ENCODE assay signal across 1 cellular context in genomic region chrX:44693255-44693654, GRCh38.
TF ChIP-seq lines count a peak whose summit lies in the region.

No MANE protein-coding gene starts in this region.

TF ChIP-seq in HepG2, 621 proteins besides CTCF, POLR2A, EP300 and RAD21 (continued from another document):
- TF ChIP-seq RBM39 (IDR thresholded peaks at IDR 0.05; ENCODE audit: low read depth, low read length, poor library complexity, severe bottlenecking): no peak
- no peak for TF ChIP-seq SALL1 (CRISPR knock-in tag; IDR thresholded peaks at IDR 0.05)
- TF ChIP-seq MYNN (CRISPR knock-in tag; IDR thresholded peaks at IDR 0.05; ENCODE audit: low read depth): no peak
- TF ChIP-seq GATA4 (IDR thresholded peaks at IDR 0.05; ENCODE audit: borderline replicate concordance, low read depth): peak; percentile 53; the same call in 1 of the 2 replicates
- no peak for TF ChIP-seq TFDP2 (CRISPR knock-in tag; IDR thresholded peaks at IDR 0.05)
- TF ChIP-seq ZNF576 (CRISPR knock-in tag; IDR thresholded peaks at IDR 0.05): no peak
- no peak for TF ChIP-seq ETV5 (CRISPR knock-in tag; IDR thresholded peaks at IDR 0.05; ENCODE audit: borderline replicate concordance)
- TF ChIP-seq ZNF709 (CRISPR knock-in tag; IDR thresholded peaks at IDR 0.05): no peak
- peak; percentile 56 for TF ChIP-seq RARA (CRISPR knock-in tag; IDR thresholded peaks at IDR 0.05)
- TF ChIP-seq STAG1 (CRISPR knock-in tag; IDR thresholded peaks at IDR 0.05): no peak
- no peak for TF ChIP-seq HIVEP1 (CRISPR knock-in tag; IDR thresholded peaks at IDR 0.05)
